1 cellular context compared by ENCODE assay signal in the genomic region with DNA sequence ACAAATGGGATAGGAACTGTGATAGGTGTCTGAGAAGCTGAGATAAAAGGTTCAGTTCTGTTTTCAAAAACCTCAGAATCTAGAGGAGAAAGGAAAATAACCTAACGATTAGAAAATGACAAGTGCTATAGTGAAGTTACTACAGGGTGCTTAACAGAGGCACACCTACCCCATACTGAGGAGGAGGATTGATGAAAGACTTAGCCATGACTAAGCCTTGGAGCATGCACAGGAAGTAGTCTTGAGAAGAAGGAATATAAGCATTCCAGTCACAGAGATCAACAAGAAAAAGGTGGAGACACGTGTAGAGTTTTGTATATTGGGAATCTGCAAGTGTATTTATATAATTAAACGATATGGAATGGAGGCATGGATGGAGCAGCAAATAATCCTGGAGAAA.
TF ChIP-seq lines count a peak whose summit lies in the region.

No MANE protein-coding gene starts in this region.

TF ChIP-seq in HCT116, 20 proteins besides CTCF, POLR2A, EP300 and RAD21:
- no peak for TF ChIP-seq SRF (IDR thresholded peaks at IDR 0.05; ENCODE audit: low read depth)
- no peak for TF ChIP-seq REST (IDR thresholded peaks at IDR 0.05; ENCODE audit: low read depth)
- TF ChIP-seq YY1 (IDR thresholded peaks at IDR 0.05; ENCODE audit: extremely low read depth, insufficient replicate concordance, low read depth, low read length): no peak
- peak; percentile 54 for TF ChIP-seq TCF7L2 (IDR thresholded peaks at IDR 0.05; ENCODE audit: borderline replicate concordance, extremely low read depth, insufficient read depth, insufficient read length)
- TF ChIP-seq ATF3 (IDR thresholded peaks at IDR 0.05): no peak
